ENCODE assay signal across 10 cellular contexts in the genomic region with DNA sequence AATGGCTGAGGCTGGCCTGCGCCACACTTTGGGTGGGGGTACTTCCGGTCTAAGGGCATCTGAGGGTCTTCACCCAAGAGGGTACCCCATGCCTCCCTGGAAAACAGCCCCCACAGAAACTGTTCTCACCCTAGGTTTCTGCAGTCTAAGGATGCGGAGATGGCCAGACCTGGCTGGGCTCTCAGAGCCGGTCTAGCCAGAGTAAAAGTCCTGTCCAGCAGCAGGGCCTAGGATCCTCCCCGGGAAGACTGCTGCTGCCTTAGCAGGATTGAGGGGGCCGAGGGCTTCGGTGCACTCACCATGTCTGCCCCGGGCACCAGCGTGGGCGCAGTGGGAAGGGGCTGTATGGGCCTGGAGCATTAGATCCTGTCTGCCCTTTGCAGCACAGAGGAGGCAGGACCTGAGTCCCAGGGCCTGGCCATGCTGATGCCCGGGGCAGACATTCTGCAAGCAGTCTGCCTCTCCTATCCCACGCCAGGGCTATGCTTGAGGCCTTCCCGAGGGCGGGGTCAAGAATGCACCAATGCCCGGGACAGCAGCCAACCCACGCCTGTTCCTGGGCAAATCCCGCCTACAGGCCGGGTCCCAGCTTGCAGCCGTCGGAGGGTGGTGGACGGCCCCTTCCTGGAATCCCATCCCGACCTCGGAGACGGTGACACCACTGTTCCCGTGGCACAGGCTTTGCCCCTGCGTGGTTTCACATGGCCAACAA. TPM values are rescaled to one million over a fixed set of nuclear protein-coding genes. Genes with fewer than 3 reads are reported as not detected.
DNase-seq lines count a peak whose midpoint lies in the region; ATAC-seq and TF ChIP-seq lines count a peak whose summit lies in the region.
"Had no signal": no experiment of that assay in that cellular context is flagged by ENCODE, and none has a peak within 500 bp of the region (broad histone marks: within the 10 kb centered on the region; RNA-seq: fewer than 3 reads in every experiment).

No MANE protein-coding gene starts in this region.

- 82 to 83% methylated on average over 20 to 26 of the region's 26 CpGs for WGBS in endodermal cell (ENCODE audit: insufficient coverage in 1 of 2, insufficient read length in 1 of 2), 2 experiments

- H3K4me3 Mint-ChIP-seq in endodermal cell (no peak overlapping the region), memory B cell (peak overlapping the region; percentile 41)
- no peak overlapping the region for H3K4me3 Mint-ChIP-seq in activated CD8-positive, alpha-beta T cell treated with anti-CD3 and anti-CD28 coated beads for 36 hours
- H3K4me3 Mint-ChIP-seq: activated naive CD8-positive, alpha-beta T cell treated with anti-CD3 and anti-CD28 coated beads, Interleukin-2, amount 10 ng/mL, durations not matched to agents 7 days and 5 days had no signal

- TF ChIP-seq RAD21 in Ishikawa (IDR thresholded peaks at IDR 0.05; ENCODE audit: low read depth), result no peak

- POLR2A ChIA-PET in activated CD8-positive, alpha-beta T cell treated with anti-CD3 and anti-CD28 coated beads for 36 hours (lab: Charles Lee), result no interaction called here

- H3K4me1 Mint-ChIP-seq in endodermal cell, result peaks cover 7% of the 10 kb centered on the region
- peaks cover 31% of the 10 kb centered on the region for H3K4me1 Mint-ChIP-seq in memory B cell
- peaks cover 8% of the 10 kb centered on the region for H3K4me1 Mint-ChIP-seq in activated CD8-positive, alpha-beta T cell treated with anti-CD3 and anti-CD28 coated beads for 36 hours (ENCODE audit: low read depth)

- H3K4me1 ChIP-seq in endodermal cell (ENCODE audit: control insufficient read depth, insufficient read depth, low read length) (no peaks in the 10 kb centered on the region), uterus (peaks cover 0 to 8% of the 10 kb centered on the region in 2 donors)

- no peak for TF ChIP-seq CTCF in endodermal cell (conservative IDR thresholded peaks at IDR 0.05)
- no peak for TF ChIP-seq CTCF in uterus (IDR thresholded peaks at IDR 0.05)
- no peak for TF ChIP-seq CTCF in activated CD8-positive, alpha-beta T cell treated with anti-CD3 and anti-CD28 coated beads for 36 hours (IDR thresholded peaks at IDR 0.05)

- no peak overlapping the region for H3K27ac Mint-ChIP-seq in endodermal cell
- peak overlapping the region; percentile 58 for H3K27ac Mint-ChIP-seq in memory B cell
- no peak overlapping the region for H3K27ac Mint-ChIP-seq in activated CD8-positive, alpha-beta T cell treated with anti-CD3 and anti-CD28 coated beads for 36 hours
- H3K27ac Mint-ChIP-seq: activated naive CD8-positive, alpha-beta T cell treated with anti-CD3 and anti-CD28 coated beads, Interleukin-2, amount 10 ng/mL, durations not matched to agents 7 days and 5 days had no signal

- no peaks in the 10 kb centered on the region for H3K36me3 Mint-ChIP-seq in endodermal cell (ENCODE audit: low read depth)
- H3K36me3 Mint-ChIP-seq in memory B cell, result peaks cover 7% of the 10 kb centered on the region
- no peaks in the 10 kb centered on the region for H3K36me3 Mint-ChIP-seq in activated CD8-positive, alpha-beta T cell treated with anti-CD3 and anti-CD28 coated beads for 36 hours (ENCODE audit: low read depth)
- H3K36me3 Mint-ChIP-seq: activated naive CD8-positive, alpha-beta T cell treated with anti-CD3 and anti-CD28 coated beads, Interleukin-2, amount 10 ng/mL, durations not matched to agents 7 days and 5 days had no signal

- H3K9me3 Mint-ChIP-seq in endodermal cell (no peaks in the 10 kb centered on the region), memory B cell (no peaks in the 10 kb centered on the region)
- H3K9me3 Mint-ChIP-seq in activated CD8-positive, alpha-beta T cell treated with anti-CD3 and anti-CD28 coated beads for 36 hours, result no peaks in the 10 kb centered on the region
- H3K9me3 Mint-ChIP-seq: activated naive CD8-positive, alpha-beta T cell treated with anti-CD3 and anti-CD28 coated beads, Interleukin-2, amount 10 ng/mL, durations not matched to agents 7 days and 5 days had no signal

- H3K27ac ChIP-seq in endodermal cell (ENCODE audit: low read depth, low read length), result no peak overlapping the region
- peak overlapping the region; percentile 51 to 52 for H3K27ac ChIP-seq in uterus

- H3K9ac ChIP-seq in endodermal cell (ENCODE audit: extremely low read depth, low read length, poor library complexity, severe bottlenecking), result no peak overlapping the region

- H3K9me3 ChIP-seq in endodermal cell (ENCODE audit: control insufficient read depth, low read length) (no peaks in the 10 kb centered on the region), uterus (no peaks in the 10 kb centered on the region)

- H3K4me3 ChIP-seq in endodermal cell (ENCODE audit: low read length), result no peak overlapping the region
- H3K4me3 ChIP-seq in uterus, result no peak overlapping the region

- peak; percentile 87 for DNase-seq in endodermal cell
- DNase-seq in memory B cell (ENCODE audit: low spot score in 2 of 2), result no peak
- peak; percentile 62 to 71 for DNase-seq in uterus
- DNase-seq in activated CD8-positive, alpha-beta T cell treated with anti-CD3 and anti-CD28 coated beads for 36 hours, result no peak
- DNase-seq in NK-92 treated with Interleukin-12 subunit alpha and Interleukin-12 subunit beta, amount 100 ng/mL, for 24 hours (lab: John Stamatoyannopoulos, UW), result no peak
- DNase-seq: activated naive CD8-positive, alpha-beta T cell treated with anti-CD3 and anti-CD28 coated beads, Interleukin-2, amount 10 ng/mL, durations not matched to agents 7 days and 5 days; SW 1271 had no signal

- intact Hi-C loops in uterus (cut with DNase I; ENCODE audit: low total_unique reads), result no loop called here
- intact Hi-C loops in activated CD8-positive, alpha-beta T cell treated with anti-CD3 and anti-CD28 coated beads for 36 hours (cut with micrococcal nuclease), result no loop called here

- no peak for ATAC-seq in memory B cell (ENCODE audit: low read depth)
- no peak for ATAC-seq in activated CD8-positive, alpha-beta T cell treated with anti-CD3 and anti-CD28 coated beads for 36 hours
- ATAC-seq in GM18907 (IDR thresholded peaks at IDR 0.05; ENCODE audit: unreplicated experiment), result no peak

- TF ChIP-seq EP300 in Ishikawa (IDR thresholded peaks at IDR 0.05; ENCODE audit: borderline replicate concordance), result no peak; the same call in 1 of the 2 replicates

- no peak for TF ChIP-seq POLR2A in uterus (IDR thresholded peaks at IDR 0.05)

- H3K27me3 Mint-ChIP-seq in endodermal cell (ENCODE audit: insufficient read depth), result peaks cover 7% of the 10 kb centered on the region
- no peaks in the 10 kb centered on the region for H3K27me3 Mint-ChIP-seq in memory B cell
- peaks cover 1% of the 10 kb centered on the region for H3K27me3 Mint-ChIP-seq in activated CD8-positive, alpha-beta T cell treated with anti-CD3 and anti-CD28 coated beads for 36 hours

- H3K27me3 ChIP-seq in endodermal cell (ENCODE audit: control insufficient read depth, insufficient read depth, low read length, poor library complexity, severe bottlenecking) (no peaks in the 10 kb centered on the region), uterus (no peaks in the 10 kb centered on the region)

- H3K36me3 ChIP-seq in endodermal cell (ENCODE audit: control insufficient read depth, insufficient read depth, low read length), result no peaks in the 10 kb centered on the region
- H3K36me3 ChIP-seq in uterus, result no peaks in the 10 kb centered on the region

- CTCF ChIA-PET in activated CD8-positive, alpha-beta T cell treated with anti-CD3 and anti-CD28 coated beads for 36 hours (lab: Charles Lee), result no interaction called here

TF ChIP-seq in Ishikawa, 13 proteins besides CTCF, POLR2A, EP300 and RAD21:
- TF ChIP-seq, protein P1, sequence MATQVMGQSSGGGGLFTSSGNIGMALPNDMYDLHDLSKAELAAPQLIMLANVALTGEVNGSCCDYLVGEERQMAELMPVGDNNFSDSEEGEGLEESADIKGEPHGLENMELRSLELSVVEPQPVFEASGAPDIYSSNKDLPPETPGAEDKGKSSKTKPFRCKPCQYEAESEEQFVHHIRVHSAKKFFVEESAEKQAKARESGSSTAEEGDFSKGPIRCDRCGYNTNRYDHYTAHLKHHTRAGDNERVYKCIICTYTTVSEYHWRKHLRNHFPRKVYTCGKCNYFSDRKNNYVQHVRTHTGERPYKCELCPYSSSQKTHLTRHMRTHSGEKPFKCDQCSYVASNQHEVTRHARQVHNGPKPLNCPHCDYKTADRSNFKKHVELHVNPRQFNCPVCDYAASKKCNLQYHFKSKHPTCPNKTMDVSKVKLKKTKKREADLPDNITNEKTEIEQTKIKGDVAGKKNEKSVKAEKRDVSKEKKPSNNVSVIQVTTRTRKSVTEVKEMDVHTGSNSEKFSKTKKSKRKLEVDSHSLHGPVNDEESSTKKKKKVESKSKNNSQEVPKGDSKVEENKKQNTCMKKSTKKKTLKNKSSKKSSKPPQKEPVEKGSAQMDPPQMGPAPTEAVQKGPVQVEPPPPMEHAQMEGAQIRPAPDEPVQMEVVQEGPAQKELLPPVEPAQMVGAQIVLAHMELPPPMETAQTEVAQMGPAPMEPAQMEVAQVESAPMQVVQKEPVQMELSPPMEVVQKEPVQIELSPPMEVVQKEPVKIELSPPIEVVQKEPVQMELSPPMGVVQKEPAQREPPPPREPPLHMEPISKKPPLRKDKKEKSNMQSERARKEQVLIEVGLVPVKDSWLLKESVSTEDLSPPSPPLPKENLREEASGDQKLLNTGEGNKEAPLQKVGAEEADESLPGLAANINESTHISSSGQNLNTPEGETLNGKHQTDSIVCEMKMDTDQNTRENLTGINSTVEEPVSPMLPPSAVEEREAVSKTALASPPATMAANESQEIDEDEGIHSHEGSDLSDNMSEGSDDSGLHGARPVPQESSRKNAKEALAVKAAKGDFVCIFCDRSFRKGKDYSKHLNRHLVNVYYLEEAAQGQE (IDR thresholded peaks at IDR 0.05; ENCODE audit: low read depth), result no peak
- TF ChIP-seq, protein P2, sequence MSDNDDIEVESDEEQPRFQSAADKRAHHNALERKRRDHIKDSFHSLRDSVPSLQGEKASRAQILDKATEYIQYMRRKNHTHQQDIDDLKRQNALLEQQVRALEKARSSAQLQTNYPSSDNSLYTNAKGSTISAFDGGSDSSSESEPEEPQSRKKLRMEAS (IDR thresholded peaks at IDR 0.05), result peak; percentile 74
- TF ChIP-seq NFIC (IDR thresholded peaks at IDR 0.05), result peak; percentile 56; the same call in 1 of the 2 replicates
- TF ChIP-seq TCF12 (IDR thresholded peaks at IDR 0.05; ENCODE audit: low read depth), result peak; percentile 60
- TF ChIP-seq TEAD4 (IDR thresholded peaks at IDR 0.05), result peak; percentile 44; the same call in 1 of the 2 replicates

RNA-seq across cellular contexts. Expression of a gene that starts 54.7 kb away (rescaled TPM):
- total RNA-seq in endodermal cell, result 1 to 10 TPM; 1.0 to 3.1 TPM
- 5.5 TPM for polyA plus RNA-seq in endodermal cell (2013, experiment 1 of 2)
- polyA plus RNA-seq in endodermal cell (2013, experiment 2 of 2), result 4.3 TPM
- total RNA-seq in uterus, result 10 to 100 TPM in 1 of 4 donors, 1 to 10 TPM in 1, under 1 TPM in 2; under 0.01 to 12.1 (median 3.1) TPM
- total RNA-seq in activated CD8-positive, alpha-beta T cell treated with anti-CD3 and anti-CD28 coated beads for 36 hours, result under 1 TPM; 0.14 to 0.34 TPM

RNA-seq across cellular contexts. Expression of a gene that starts 55.8 kb away (rescaled TPM):
- total RNA-seq in endodermal cell (not detected), uterus (not detected)
- polyA plus RNA-seq in endodermal cell (2013, experiment 1 of 2), result not detected
- not detected for polyA plus RNA-seq in endodermal cell (2013, experiment 2 of 2)
- total RNA-seq in activated CD8-positive, alpha-beta T cell treated with anti-CD3 and anti-CD28 coated beads for 36 hours, result not detected
- total RNA-seq: activated naive CD8-positive, alpha-beta T cell treated with anti-CD3 and anti-CD28 coated beads, Interleukin-2, amount 10 ng/mL, durations not matched to agents 7 days and 5 days; mononuclear cell had no signal

Comparison
In these comparisons a context has a peak if more than half of its experiments do, and no peak if none do; other contexts are left out.
1. DNase-seq: peak in endodermal cell (single experiment) and uterus (2 of 2); none in memory B cell (0 of 2), activated CD8-positive, alpha-beta T cell treated with anti-CD3 and anti-CD28 coated beads for 36 hours (single experiment) and NK-92 treated with Interleukin-12 subunit alpha and Interleukin-12 subunit beta, amount 100 ng/mL, for 24 hours (single experiment).